8 cellular contexts compared by ENCODE assay signal in the genomic region with DNA sequence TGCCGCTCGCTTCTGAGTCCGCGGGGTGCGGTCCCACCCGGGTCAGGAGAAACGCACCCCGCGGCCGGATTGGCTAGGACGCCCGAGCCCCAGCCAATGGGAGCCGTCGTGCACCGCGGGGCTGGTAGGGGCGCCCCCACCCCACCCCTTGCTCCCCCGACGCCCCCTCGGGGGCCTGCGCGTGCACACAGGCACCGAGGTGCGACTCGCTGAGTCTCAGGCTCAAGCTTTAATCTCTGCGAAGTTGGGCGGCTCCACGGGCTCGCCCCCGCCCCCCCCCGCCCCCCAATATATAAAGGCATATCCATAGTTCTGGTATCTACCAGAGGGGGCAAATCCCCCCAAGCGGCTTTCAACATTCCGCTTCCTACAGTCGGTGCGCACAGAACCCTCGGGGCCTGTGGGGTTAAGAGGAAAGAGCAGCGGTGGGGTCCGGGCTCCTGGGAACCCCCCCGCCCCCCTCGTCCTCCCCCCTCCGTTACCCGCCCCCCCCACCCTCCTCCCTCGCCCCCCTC. TPM values are rescaled to one million over a fixed set of nuclear protein-coding genes. Genes with fewer than 3 reads are reported as not detected.
DNase-seq lines count a peak whose midpoint lies in the region; FAIRE-seq and TF ChIP-seq lines count a peak whose summit lies in the region.

A gene with protein sequence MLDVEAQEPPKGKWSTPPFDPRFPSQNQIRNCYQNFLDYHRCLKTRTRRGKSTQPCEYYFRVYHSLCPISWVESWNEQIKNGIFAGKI (minus strand): TSS at position 22 of the 515 bp plus-strand sequence. CDS start 198 bp downstream, outside the sequence.

- peaks cover 86% of the 10 kb centered on the region for H3K27me3 Mint-ChIP-seq in H9 (ENCODE audit: low read depth)
- peaks cover 46% of the 10 kb centered on the region for H3K27me3 Mint-ChIP-seq in activated CD4-positive, alpha-beta memory T cell treated with anti-CD3 and anti-CD28 coated beads, Interleukin-2, amount 10 ng/mL, durations not matched to agents 7 days and 5 days

- H3K4me2 ChIP-seq in H9 (ENCODE audit: insufficient read depth, insufficient read length, low read length): peak within 1 kb of the TSS; percentile 65
- peak within 1 kb of the TSS; percentile 97 for H3K4me2 ChIP-seq in hepatocyte

- no peaks in the 10 kb centered on the region for H4K20me1 ChIP-seq in H9 (ENCODE audit: control insufficient read depth, insufficient read depth, insufficient read length)
- H4K20me1 ChIP-seq in hepatocyte (ENCODE audit: insufficient read depth, poor library complexity, severe bottlenecking): no peaks in the 10 kb centered on the region

- no peak within 1 kb of the TSS for H3K14ac ChIP-seq in H9 (ENCODE audit: insufficient read depth, low read length)

- H3K4me3 ChIP-seq in hepatocyte (peak within 1 kb of the TSS; percentile 33), skeletal muscle tissue (ENCODE audit: low read length in 3 of 3) (peak within 1 kb of the TSS; percentile 30 to 60 (median 45))

- H3K4me3 Mint-ChIP-seq in H9: peak within 1 kb of the TSS; percentile 60 to 85
- peak within 1 kb of the TSS; percentile 67 for H3K4me3 Mint-ChIP-seq in activated CD4-positive, alpha-beta memory T cell treated with anti-CD3 and anti-CD28 coated beads, Interleukin-2, amount 10 ng/mL, durations not matched to agents 7 days and 5 days

- peaks cover 17% of the 10 kb centered on the region; the same call in 1 of the 2 replicates for H3K27me3 ChIP-seq in H9 (ENCODE audit: insufficient read depth, low read length)
- peaks cover 54% of the 10 kb centered on the region for H3K27me3 ChIP-seq in hepatocyte
- H3K27me3 ChIP-seq in skeletal muscle tissue (ENCODE audit: control insufficient read depth in 3 of 3, insufficient read depth in 3 of 3, low read length in 3 of 3): peaks cover 52 to 56% (median 55%) of the 10 kb centered on the region in 3 donors

- no peaks in the 10 kb centered on the region for H3K36me3 ChIP-seq in hepatocyte (replicated peaks; ENCODE audit: insufficient read depth, low read depth)
- H3K36me3 ChIP-seq in skeletal muscle tissue (ENCODE audit: control insufficient read depth in 3 of 3, insufficient read depth in 3 of 3, low read length in 3 of 3): no peaks in the 10 kb centered on the region

- CTCF ChIA-PET in activated CD4-positive, alpha-beta memory T cell treated with anti-CD3 and anti-CD28 coated beads, Interleukin-2, amount 10 ng/mL, durations not matched to agents 7 days and 5 days (lab: Charles Lee): interaction anchor here (1.7 kb wide), 1 partner anchor 16 kb away, joined by 4 read pairs; a partner anchor contains a TSS

- no peaks in the 10 kb centered on the region for H3K79me1 ChIP-seq in H9 (ENCODE audit: insufficient read depth, low read depth, low read length, poor library complexity, severe bottlenecking)

- H2BK120ac ChIP-seq in H9 (ENCODE audit: low read depth, low read length, poor library complexity, severe bottlenecking): no peak within 1 kb of the TSS

- peak within 1 kb of the TSS in 1 of 3 experiments; percentile 55; a peak in 2 of 7 replicates for H3K27ac Mint-ChIP-seq in H9
- no peak within 1 kb of the TSS for H3K27ac Mint-ChIP-seq in activated CD4-positive, alpha-beta memory T cell treated with anti-CD3 and anti-CD28 coated beads, Interleukin-2, amount 10 ng/mL, durations not matched to agents 7 days and 5 days

- H3K9me3 ChIP-seq in H9 (ENCODE audit: control insufficient read depth, low read depth, low read length) (no peaks in the 10 kb centered on the region), hepatocyte (ENCODE audit: low read depth) (no peaks in the 10 kb centered on the region), skeletal muscle tissue (ENCODE audit: control insufficient read depth in 3 of 3, low read length in 3 of 3) (no peaks in the 10 kb centered on the region)

- H2BK5ac ChIP-seq in H9 (ENCODE audit: insufficient read length, low read length): no peak within 1 kb of the TSS

- FAIRE-seq in GM19239 (lab: Jason Lieb, UNC): no peak

- TF ChIP-seq CTCF in H9 (conservative IDR thresholded peaks at IDR 0.05) (0 out of 3 replicates have a peak, but pooled peaks have one; percentile 18), hepatocyte (IDR thresholded peaks at IDR 0.05; ENCODE audit: poor library complexity) (no peak), GM13977 (IDR thresholded peaks at IDR 0.05; ENCODE audit: extremely low read depth, insufficient read depth, missing control alignments) (no peak)

- no peak within 1 kb of the TSS for H2AK5ac ChIP-seq in H9 (ENCODE audit: insufficient read length, low read length)

- no peaks in the 10 kb centered on the region for H3K9me2 ChIP-seq in hepatocyte (replicated peaks; ENCODE audit: insufficient read depth)

- H3T11ph ChIP-seq in H9 (ENCODE audit: low read length): no peak within 1 kb of the TSS

- no peak within 1 kb of the TSS for H2BK12ac ChIP-seq in H9 (ENCODE audit: insufficient read length, low read depth, low read length)

- H3K4ac ChIP-seq in H9 (ENCODE audit: low read depth, low read length): no peak within 1 kb of the TSS

- H3K79me2 ChIP-seq in H9 (ENCODE audit: insufficient read depth, low read length): no peaks in the 10 kb centered on the region
- no peaks in the 10 kb centered on the region for H3K79me2 ChIP-seq in hepatocyte

- no peak within 1 kb of the TSS for H4K5ac ChIP-seq in H9 (ENCODE audit: insufficient read length, low read depth, low read length)

- no CpG with 5 or more reads among the region's 43 CpGs for WGBS in H9 (ENCODE audit: extremely low coverage, insufficient read length, low lambda C conversion rate)
- 4% methylated on average over 9 of the region's 43 CpGs for WGBS in hepatocyte (ENCODE audit: low lambda C conversion rate, missing lambda C conversion rate)

- no peaks in the 10 kb centered on the region; a peak in 1 of 5 replicates for H3K9me3 Mint-ChIP-seq in H9
- no peaks in the 10 kb centered on the region for H3K9me3 Mint-ChIP-seq in activated CD4-positive, alpha-beta memory T cell treated with anti-CD3 and anti-CD28 coated beads, Interleukin-2, amount 10 ng/mL, durations not matched to agents 7 days and 5 days

- no peak within 1 kb of the TSS for H4K8ac ChIP-seq in H9 (replicated peaks; ENCODE audit: insufficient read length, low read depth, low read length)

- H3K4me1 ChIP-seq in H9 (ENCODE audit: insufficient read depth, low read length) (no peaks in the 10 kb centered on the region; the same call in 1 of the 2 replicates), hepatocyte (ENCODE audit: insufficient read depth) (peaks cover 14% of the 10 kb centered on the region), skeletal muscle tissue (ENCODE audit: control insufficient read depth in 3 of 3, insufficient read depth in 3 of 3, low read length in 3 of 3) (peaks cover 8 to 10% (median 10%) of the 10 kb centered on the region in 3 donors)

- H3K27ac ChIP-seq in H9 (ENCODE audit: insufficient read length, low read depth, low read length) (no peak within 1 kb of the TSS), hepatocyte (no peak within 1 kb of the TSS), skeletal muscle tissue (ENCODE audit: low read depth, low read length) (no peak within 1 kb of the TSS)

- H2AFZ ChIP-seq in H9 (ENCODE audit: low read length) (no peak within 1 kb of the TSS), hepatocyte (peak within 1 kb of the TSS; percentile 46)

- peaks cover 2 to 31% (median 6%) of the 10 kb centered on the region in 3 experiments; a peak in 5 of 7 replicates for H3K36me3 Mint-ChIP-seq in H9 (ENCODE audit: insufficient read depth in 1 of 3, low read depth in 3 of 3)
- H3K36me3 Mint-ChIP-seq in activated CD4-positive, alpha-beta memory T cell treated with anti-CD3 and anti-CD28 coated beads, Interleukin-2, amount 10 ng/mL, durations not matched to agents 7 days and 5 days (ENCODE audit: low read depth): no peaks in the 10 kb centered on the region

- in situ Hi-C loops in GM13977 (cut with MboI; ENCODE audit: low pct_unique_long_range_greater_than_20kb, low sequenced_read_pairs, unreplicated experiment): no loop called here

- peak within 1 kb of the TSS; percentile 54 for H3K18ac ChIP-seq in H9 (ENCODE audit: insufficient read length, low read depth, low read length)

- no peak for DNase-seq in H9
- DNase-seq in activated CD4-positive, alpha-beta memory T cell treated with anti-CD3 and anti-CD28 coated beads, Interleukin-2, amount 10 ng/mL, durations not matched to agents 7 days and 5 days: no peak
- DNase-seq in hepatocyte (ENCODE audit: low spot score): no peak
- DNase-seq in AG08396 (ENCODE audit: low spot score): no peak
- DNase-seq in H4 (ENCODE audit: low spot score): no peak
- DNase-seq in GM13977 (ENCODE audit: low spot score): no peak
- no peak for DNase-seq in GM19239 (ENCODE audit: insufficient read length, low spot score)

- H3K23me2 ChIP-seq in H9 (ENCODE audit: insufficient read length, low read depth, low read length, poor library complexity, severe bottlenecking): peaks cover 7% of the 10 kb centered on the region

- POLR2A ChIA-PET in activated CD4-positive, alpha-beta memory T cell treated with anti-CD3 and anti-CD28 coated beads, Interleukin-2, amount 10 ng/mL, durations not matched to agents 7 days and 5 days (lab: Charles Lee): no interaction called here

- no peak within 1 kb of the TSS for H2BK20ac ChIP-seq in H9 (ENCODE audit: low read depth, low read length, poor library complexity, severe bottlenecking)

- no peak within 1 kb of the TSS for H3K56ac ChIP-seq in H9 (ENCODE audit: insufficient read length, low read depth, low read length)

- H3K23ac ChIP-seq in H9 (ENCODE audit: insufficient read length, low read depth, low read length): no peak within 1 kb of the TSS

- H3K4me1 Mint-ChIP-seq in H9: peaks cover 42 to 44% of the 10 kb centered on the region in 2 experiments
- H3K4me1 Mint-ChIP-seq in activated CD4-positive, alpha-beta memory T cell treated with anti-CD3 and anti-CD28 coated beads, Interleukin-2, amount 10 ng/mL, durations not matched to agents 7 days and 5 days: peaks cover 34% of the 10 kb centered on the region

- H2BK15ac ChIP-seq in H9 (ENCODE audit: low read depth, low read length): no peak within 1 kb of the TSS

- H3K9ac ChIP-seq in H9 (ENCODE audit: extremely low read depth, insufficient read length, low read length) (no peak within 1 kb of the TSS), skeletal muscle tissue (ENCODE audit: low read depth in 1 of 3, low read length in 3 of 3) (no peak within 1 kb of the TSS)

- H4K91ac ChIP-seq in H9 (ENCODE audit: insufficient read length, low read depth, low read length): no peak within 1 kb of the TSS

RNA-seq across cellular contexts. Expression of the gene that starts here (rescaled TPM):
- total RNA-seq in H9 (2021) (4.0 and 5.0 TPM in 2 replicates), hepatocyte (0.20 and 0.50 TPM in 2 replicates), skeletal muscle tissue (not detected)
- total RNA-seq in activated CD4-positive, alpha-beta memory T cell treated with anti-CD3 and anti-CD28 coated beads, Interleukin-2, amount 10 ng/mL, durations not matched to agents 7 days and 5 days: 1 to 10 TPM in 1 of 2 experiments, under 1 TPM in 1; 0.83 to 2.0 TPM
- 4.5 and 7.8 TPM in 2 replicates for polyA plus RNA-seq in hepatocyte
- 0.95 TPM in 1 of 2 replicates, not detected in the other for total RNA-seq in H4 (2014; rRNA removed; shearing (Covaris generic))
